In the genomic region with DNA sequence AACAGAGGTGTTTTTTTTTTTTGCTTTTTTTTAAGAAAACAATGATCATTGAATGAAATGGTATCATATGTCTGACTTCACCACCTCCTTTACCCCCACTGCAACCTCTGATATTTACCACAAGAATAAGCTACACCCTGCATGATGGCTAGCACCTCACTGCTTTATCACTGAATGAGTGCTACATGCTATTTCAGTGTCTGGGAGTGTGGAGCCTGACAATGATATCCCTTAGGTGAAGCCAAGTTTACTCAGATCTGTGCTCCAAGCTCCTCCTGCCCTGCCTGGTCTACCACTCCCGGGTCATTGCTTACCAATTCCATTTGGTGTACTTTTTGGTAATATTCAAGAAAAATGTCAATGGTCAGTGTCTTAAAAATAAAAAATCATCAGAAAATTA, we compare ENCODE assay signal across 19 cellular contexts. TPM values are rescaled to one million over a fixed set of nuclear protein-coding genes. Genes with fewer than 3 reads are reported as not detected.
"Had no signal": no experiment of that assay in that cellular context is flagged by ENCODE, and none has a peak within 500 bp of the region (broad histone marks: within the 10 kb centered on the region; RNA-seq: fewer than 3 reads in every experiment).

No MANE protein-coding gene starts in this region.

- H3K27me3 ChIP-seq: testis had no signal

- H3K27me3 Mint-ChIP-seq: dendritic cell treated with granulocyte-macrophage colony-stimulating factor and Interleukin-4, amounts not matched to agents 40 ng/mL and 50 ng/mL, for 4 days; stimulated activated naive CD8-positive, alpha-beta T cell treated with anti-CD3 and anti-CD28 coated beads, Interleukin-15, Interleukin-2, amounts not matched to agents 100 ng/mL and 50 ng/mL, for 24 hours had no signal

- H3K4me3 Mint-ChIP-seq: activated CD4-positive, alpha-beta T cell treated with anti-CD3 and anti-CD28 coated beads, Interleukin-2, amount 10 ng/mL, durations not matched to agents 24 days and 14 days; dendritic cell treated with granulocyte-macrophage colony-stimulating factor and Interleukin-4, amounts not matched to agents 40 ng/mL and 50 ng/mL, for 4 days; effector memory CD8-positive, alpha-beta T cell; nephron; stimulated activated naive CD8-positive, alpha-beta T cell treated with anti-CD3 and anti-CD28 coated beads, Interleukin-15, Interleukin-2, amounts not matched to agents 100 ng/mL and 50 ng/mL, for 24 hours; T-cell; WTC11 had no signal

- H3K36me3 Mint-ChIP-seq: T-cell, WTC11 had no signal

- H3K9me3 Mint-ChIP-seq: activated CD4-positive, alpha-beta T cell treated with anti-CD3 and anti-CD28 coated beads, Interleukin-2, amount 10 ng/mL, durations not matched to agents 24 days and 14 days; dendritic cell treated with granulocyte-macrophage colony-stimulating factor and Interleukin-4, amounts not matched to agents 40 ng/mL and 50 ng/mL, for 4 days; effector memory CD8-positive, alpha-beta T cell; nephron; stimulated activated naive CD8-positive, alpha-beta T cell treated with anti-CD3 and anti-CD28 coated beads, Interleukin-15, Interleukin-2, amounts not matched to agents 100 ng/mL and 50 ng/mL, for 24 hours; T-cell had no signal

- H3K9me3 ChIP-seq: lower lobe of right lung, prostate gland, testis had no signal

- H3K27ac ChIP-seq: lower lobe of right lung, prostate gland, testis had no signal

- H3K4me1 ChIP-seq: lower lobe of right lung, prostate gland, testis had no signal

- ATAC-seq: effector memory CD8-positive, alpha-beta T cell; T-cell had no signal

- H3K4me3 ChIP-seq: lower lobe of right lung, prostate gland, testis had no signal

- DNase-seq: activated CD4-positive, alpha-beta T cell treated with anti-CD3 and anti-CD28 coated beads, Interleukin-2, amount 10 ng/mL, durations not matched to agents 24 days and 14 days; activated CD8-positive, alpha-beta memory T cell treated with anti-CD3 and anti-CD28 coated beads for 24 hours; activated naive CD4-positive, alpha-beta T cell treated with Interleukin-2 at 50 U/mL for 16 hours; effector memory CD8-positive, alpha-beta T cell; hippocampal formation; lower lobe of right lung; stimulated activated CD4-positive, alpha-beta T cell treated with anti-CD3 and anti-CD28 coated beads, Interleukin-4, amount 100 ng/mL, for 1 hour; stimulated activated CD8-positive, alpha-beta memory T cell treated with anti-CD3 and anti-CD28 coated beads, Interleukin-4, amount 100 ng/mL, for 48 hours; T-cell; testis had no signal

- H3K36me3 ChIP-seq: lower lobe of right lung, prostate gland had no signal

- H3K27ac Mint-ChIP-seq: activated CD4-positive, alpha-beta T cell treated with anti-CD3 and anti-CD28 coated beads, Interleukin-2, amount 10 ng/mL, durations not matched to agents 24 days and 14 days; dendritic cell treated with granulocyte-macrophage colony-stimulating factor and Interleukin-4, amounts not matched to agents 40 ng/mL and 50 ng/mL, for 4 days; effector memory CD8-positive, alpha-beta T cell; stimulated activated naive CD8-positive, alpha-beta T cell treated with anti-CD3 and anti-CD28 coated beads, Interleukin-15, Interleukin-2, amounts not matched to agents 100 ng/mL and 50 ng/mL, for 24 hours; T-cell; WTC11 had no signal

RNA-seq across cellular contexts. Expression of a gene that starts 21.1 kb away (rescaled TPM):
- total RNA-seq: activated CD4-positive, alpha-beta T cell treated with anti-CD3 and anti-CD28 coated beads, Interleukin-2, amount 10 ng/mL, durations not matched to agents 24 days and 14 days; kidney epithelial cell; lower lobe of right lung; omental fat pad; prostate gland; T-cell; urinary bladder; WTC11 had no signal
- polyA plus RNA-seq: esophagus, urinary bladder had no signal
